Comparison of ENCODE assay signal across 10 cellular contexts in genomic region chr9:112546149-112547012, GRCh38. TPM values are rescaled to one million over a fixed set of nuclear protein-coding genes. Genes with fewer than 3 reads are reported as not detected.
DNase-seq lines count a peak whose midpoint lies in the region; ATAC-seq, FAIRE-seq and TF ChIP-seq lines count a peak whose summit lies in the region.
"Had no signal": no experiment of that assay in that cellular context is flagged by ENCODE, and none has a peak within 500 bp of the region (broad histone marks: within the 10 kb centered on the region; RNA-seq: fewer than 3 reads in every experiment).

No MANE protein-coding gene starts in this region.

- POLR2A ChIA-PET in GM12878 (lab: Charles Lee) = interaction anchor here (1.0 kb wide), 1 partner anchor 14 kb away, joined by 3 read pairs; no protein-coding TSS in a partner anchor

- H3K9ac ChIP-seq in GM23248 (no peak overlapping the region), GM12878 (ENCODE audit: control insufficient read depth, insufficient read depth, low read length) (no peak overlapping the region)

- no peak overlapping the region for H2AFZ ChIP-seq in GM23248
- H2AFZ ChIP-seq in GM12878 (ENCODE audit: control insufficient read depth, low read depth, low read length) = no peak overlapping the region; the same call in 1 of the 2 replicates

- peaks cover 7% of the 10 kb centered on the region for H3F3A ChIP-seq in GM23248 (ENCODE audit: insufficient read depth)

- H3K4me3 ChIP-seq in GM23248 (no peak overlapping the region), GM12878 (no peak overlapping the region), WERI-Rb-1 (ENCODE audit: low read depth, low read length) (no peak overlapping the region)
- H3K4me3 ChIP-seq: heart left ventricle had no signal

- TF ChIP-seq EP300 in GM12878 (IDR thresholded peaks at IDR 0.05; ENCODE audit: borderline replicate concordance in 1 of 2, control insufficient read depth in 1 of 2, low read depth in 2 of 2, low read length in 2 of 2) = no peak

- peaks cover 18 to 20% of the 10 kb centered on the region in 2 donors for H3K4me1 Mint-ChIP-seq in natural killer cell treated with Interleukin-12 subunit alpha and Interleukin-12 subunit beta and Interleukin-15 and Interleukin-18, amount 100 ng/mL, for 72 hours (ENCODE audit: low read depth in 2 of 2)

- peaks cover 46% of the 10 kb centered on the region for H3K4me1 ChIP-seq in GM23248 (ENCODE audit: insufficient read depth)
- no peaks in the 10 kb centered on the region for H3K4me1 ChIP-seq in GM12878 (ENCODE audit: control insufficient read depth, insufficient read depth, low read length)

- SMC1A ChIA-PET in GM12878 (lab: Charles Lee; ENCODE audit: uncharacterized antibody, unreplicated experiment) = no interaction called here

- intact Hi-C loops in GM12878 (cut with micrococcal nuclease; ENCODE audit: unreplicated experiment) = loop anchor here (5.0 kb wide), 1 partner anchor 59 kb away; the partner anchor contains the start of gene KIAA1958

- H3K9me2 ChIP-seq in GM23248 (ENCODE audit: insufficient read depth) = no peaks in the 10 kb centered on the region; the same call in 1 of the 2 replicates

- H3K9me3 ChIP-seq in GM23248 (ENCODE audit: low read depth) (no peaks in the 10 kb centered on the region), GM12878 (replicated peaks; ENCODE audit: control insufficient read depth, insufficient read depth, low read length) (no peaks in the 10 kb centered on the region; the same call in 1 of the 3 replicates), WERI-Rb-1 (ENCODE audit: severe bottlenecking) (no peaks in the 10 kb centered on the region)
- H3K9me3 ChIP-seq: heart left ventricle had no signal

- peak overlapping the region; percentile 60 to 61 for H3K27ac Mint-ChIP-seq in natural killer cell treated with Interleukin-12 subunit alpha and Interleukin-12 subunit beta and Interleukin-15 and Interleukin-18, amount 100 ng/mL, for 72 hours

- peak overlapping the region; percentile 1 for H3K4me2 ChIP-seq in GM23248 (ENCODE audit: unreplicated experiment)
- no peak overlapping the region for H3K4me2 ChIP-seq in GM12878 (ENCODE audit: control insufficient read depth, insufficient read depth)

- H3K27me3 ChIP-seq in GM23248 (replicated peaks; ENCODE audit: insufficient read depth) (no peaks in the 10 kb centered on the region), GM12878 (replicated peaks in 1 of 2; ENCODE audit: control insufficient read depth in 2 of 2, insufficient read depth in 2 of 2, low read length in 1 of 2) (no peaks in the 10 kb centered on the region), WERI-Rb-1 (ENCODE audit: insufficient read depth, low read depth, severe bottlenecking) (no peaks in the 10 kb centered on the region)
- H3K27me3 ChIP-seq: heart left ventricle had no signal

- H4K20me1 ChIP-seq in GM23248 (ENCODE audit: insufficient read depth) = no peaks in the 10 kb centered on the region
- H4K20me1 ChIP-seq in GM12878 (ENCODE audit: control insufficient read depth, insufficient read depth) = 0 out of 2 replicates have a peak, but pooled peaks cover 3% of the 10 kb centered on the region

- peak; percentile 61 for DNase-seq in GM23248
- peak; percentile 80 for DNase-seq in M059J (ENCODE audit: low read depth)
- DNase-seq in GM12878 (ENCODE audit: low read depth, low spot score) = no peak
- no peak for DNase-seq in natural killer cell treated with Interleukin-12 subunit alpha and Interleukin-12 subunit beta and Interleukin-15 and Interleukin-18, amount 100 ng/mL, for 72 hours (ENCODE audit: low spot score)
- DNase-seq in WERI-Rb-1 = no peak
- no peak for DNase-seq in A172 (ENCODE audit: low spot score)
- DNase-seq: heart left ventricle, SHP77 had no signal

- H3K4me3 Mint-ChIP-seq in natural killer cell treated with Interleukin-12 subunit alpha and Interleukin-12 subunit beta and Interleukin-15 and Interleukin-18, amount 100 ng/mL, for 72 hours = peak overlapping the region; percentile 61

- H3K79me2 ChIP-seq in GM23248 (ENCODE audit: insufficient read depth) = peaks cover 97% of the 10 kb centered on the region
- H3K79me2 ChIP-seq in GM12878 (ENCODE audit: control insufficient read depth, insufficient read depth, low read length) = no peaks in the 10 kb centered on the region; the same call in 1 of the 2 replicates

- RAD21 ChIA-PET in GM12878 (lab: Charles Lee; ENCODE audit: unreplicated experiment) = no interaction called here

- in situ Hi-C loops in GM23248 (cut with MboI) = no loop called here
- in situ Hi-C loops in GM12878 (cut with MboI) = no loop called here

- BruUV-seq in GM12878 (replicated peaks; lab: Mats Ljungman, UMichigan) = no TSS peak

- WGBS in GM23248 (ENCODE audit: low coverage in 1 of 2, low lambda C conversion rate in 2 of 2, missing lambda C conversion rate in 2 of 2), 2 experiments = 69 to 72% methylated on average over 4 of the region's 4 CpGs
- WGBS in GM12878 (ENCODE audit: insufficient coverage, insufficient replicate concordance, low lambda C conversion rate, missing lambda C conversion rate) = 59% methylated on average over 4 of the region's 4 CpGs

- ATAC-seq in GM12878 = peak; percentile 86
- peak; percentile 87 to 89 for ATAC-seq in natural killer cell treated with Interleukin-12 subunit alpha and Interleukin-12 subunit beta and Interleukin-15 and Interleukin-18, amount 100 ng/mL, for 72 hours
- no peak for ATAC-seq in GM21447 (IDR thresholded peaks at IDR 0.05; ENCODE audit: unreplicated experiment)
- no peak for ATAC-seq in HG03045 (IDR thresholded peaks at IDR 0.05; ENCODE audit: unreplicated experiment)
- ATAC-seq: heart left ventricle had no signal

- no peak for TF ChIP-seq CTCF in GM12878 (IDR thresholded peaks at IDR 0.05 in 2 of 3, conservative IDR thresholded peaks at IDR 0.05 in 1 of 3; ENCODE audit: control insufficient read depth in 2 of 3, extremely low read depth in 1 of 3, insufficient read depth in 1 of 3, low read depth in 3 of 3, low read length in 3 of 3)
- no peak for TF ChIP-seq CTCF in WERI-Rb-1 (IDR thresholded peaks at IDR 0.05; ENCODE audit: low read depth, low read length)

- peaks cover 5% of the 10 kb centered on the region for H3K36me3 Mint-ChIP-seq in natural killer cell treated with Interleukin-12 subunit alpha and Interleukin-12 subunit beta and Interleukin-15 and Interleukin-18, amount 100 ng/mL, for 72 hours

- CTCF ChIA-PET in GM12878 (lab: Yijun Ruan, JAX) = interaction anchor here (0.6 kb wide), 1 partner anchor 1457 kb away, joined by 3 read pairs; no protein-coding TSS in a partner anchor

- H3K27ac ChIP-seq in GM23248 (no peak overlapping the region), GM12878 (ENCODE audit: control insufficient read depth, insufficient read depth) (no peak overlapping the region), WERI-Rb-1 (no peak overlapping the region)

- no peak for TF ChIP-seq POLR2A in GM12878 (IDR thresholded peaks at IDR 0.05; ENCODE audit: low read depth, low read length)

- no peak for TF ChIP-seq RAD21 in GM12878 (IDR thresholded peaks at IDR 0.05; ENCODE audit: insufficient read depth, low read depth, low read length)

- no peaks in the 10 kb centered on the region for H3K27me3 Mint-ChIP-seq in natural killer cell treated with Interleukin-12 subunit alpha and Interleukin-12 subunit beta and Interleukin-15 and Interleukin-18, amount 100 ng/mL, for 72 hours

- no peaks in the 10 kb centered on the region for H3K36me3 ChIP-seq in GM23248 (ENCODE audit: low read depth)
- H3K36me3 ChIP-seq in GM12878 (ENCODE audit: control insufficient read depth in 2 of 2, insufficient read depth in 2 of 2, low read length in 1 of 2) = no peaks in the 10 kb centered on the region
- H3K36me3 ChIP-seq in WERI-Rb-1 = no peaks in the 10 kb centered on the region
- H3K36me3 ChIP-seq: heart left ventricle had no signal

- peaks cover 3% of the 10 kb centered on the region for H3K9me3 Mint-ChIP-seq in natural killer cell treated with Interleukin-12 subunit alpha and Interleukin-12 subunit beta and Interleukin-15 and Interleukin-18, amount 100 ng/mL, for 72 hours

- FAIRE-seq in GM12878 (lab: Jason Lieb, UNC) = no peak

TF ChIP-seq in GM12878, 131 proteins besides CTCF, POLR2A, EP300 and RAD21 (continues in another document):
- TF ChIP-seq SIN3A (IDR thresholded peaks at IDR 0.05; ENCODE audit: low read depth, low read length) (no peak), ZNF207 (IDR thresholded peaks at IDR 0.05; ENCODE audit: borderline replicate concordance) (no peak), NR2F1 (conservative IDR thresholded peaks at IDR 0.05) (peak; percentile 52), ZNF384 (IDR thresholded peaks at IDR 0.05; ENCODE audit: borderline replicate concordance, low read depth, low read length) (no peak), CREB1 (IDR thresholded peaks at IDR 0.05; ENCODE audit: low read depth) (no peak), CBFB (IDR thresholded peaks at IDR 0.05; ENCODE audit: low read depth) (no peak), SRF (IDR thresholded peaks at IDR 0.05; ENCODE audit: low read depth in 2 of 2, low read length in 2 of 2) (0 out of 4 replicates have a peak, but pooled peaks of 1 of the 2 experiments have one; percentile 72), ASH2L (IDR thresholded peaks at IDR 0.05; ENCODE audit: borderline replicate concordance, low read depth) (no peak)

RNA-seq across cellular contexts. Expression of gene KIAA1958, which starts 59.8 kb away (rescaled TPM):
- total RNA-seq in GM23248 (2014; rRNA removed; shearing (Covaris generic)) = 4.7 and 7.7 TPM in 2 replicates
- polyA plus RNA-seq in GM23248 (2016; fragmentation: Nextera tagmentation; extraction: Ambion mirVana) (7.2 and 7.8 TPM in 2 replicates), GM12878 (2011; rRNA removed) (3.8 and 4.4 TPM in 2 replicates), GM12878 (2014; fragmentation: Illumina TruSeq; extraction: Trizol) (5.6 and 6.5 TPM in 2 replicates), GM12878 (2014; fragmentation: Nextera tagmentation; extraction: Ambion mirVana) (under 1 TPM; 0.53 to 0.80 TPM), GM12878 (2014; rRNA removed) (2.4 and 2.5 TPM in 2 replicates), GM12878 (2016; fragmentation: Nextera tagmentation; extraction: Ambion mirVana) (1 to 10 TPM; 2.8 to 4.6 TPM)
- total RNA-seq in M059J (2014; rRNA removed; shearing (Covaris generic)) = 2.9 and 6.0 TPM in 2 replicates
- 21.2 and 21.8 TPM in 2 replicates for total RNA-seq in GM12878 (2013; cell fraction: nucleolus; rRNA removed)
- total RNA-seq in GM12878 (2014; rRNA removed) (3.5 TPM in 2 replicates), GM12878 (2014; rRNA removed; fragmentation: Illumina TruSeq; extraction: Trizol) (4.7 and 4.9 TPM in 2 replicates), GM12878 (2021) (7.3 and 8.7 TPM in 2 replicates)
- polyA plus RNA-seq in GM12878 (2011; ENCODE audit: low read depth) = 2.4 TPM
- polyA plus RNA-seq in GM12878 (2011; cell fraction: cytosol; rRNA removed) = 4.3 and 5.9 TPM in 2 replicates
- 6.0 and 7.4 TPM in 2 replicates for polyA plus RNA-seq in GM12878 (2011; cell fraction: nucleus; rRNA removed)
- 3.1 and 3.5 TPM in 2 replicates for polyA plus RNA-seq in GM12878 (2012)
- polyA minus RNA-seq in GM12878 (2011; rRNA and poly(A)+ RNA removed) = 24.6 and 36.5 TPM in 2 replicates
- 8.2 and 10.9 TPM in 2 replicates for polyA minus RNA-seq in GM12878 (2011; cell fraction: cytosol; rRNA and poly(A)+ RNA removed)
- polyA minus RNA-seq in GM12878 (2011; cell fraction: nucleus; rRNA and poly(A)+ RNA removed) = 12.3 and 19.9 TPM in 2 replicates
- 10 to 100 TPM in 1 of 2 donors, 1 to 10 TPM in 1; 3.5 to 14.6 TPM for total RNA-seq in natural killer cell treated with Interleukin-12 subunit alpha and Interleukin-12 subunit beta and Interleukin-15 and Interleukin-18, amount 100 ng/mL, for 72 hours
- total RNA-seq in A172 (2014; rRNA removed; shearing (Covaris generic)) = 0.98 and 1.2 TPM in 2 replicates

Comparison
In these comparisons a context has a peak if more than half of its experiments do, and no peak if none do; other contexts are left out.
1. DNase-seq: peak in GM23248 (single experiment) and M059J (single experiment); none in GM12878 (single experiment), natural killer cell treated with Interleukin-12 subunit alpha and Interleukin-12 subunit beta and Interleukin-15 and Interleukin-18, amount 100 ng/mL, for 72 hours (single experiment), WERI-Rb-1 (single experiment) and A172 (single experiment).
2. ATAC-seq: peak in GM12878 (single experiment) and natural killer cell treated with Interleukin-12 subunit alpha and Interleukin-12 subunit beta and Interleukin-15 and Interleukin-18, amount 100 ng/mL, for 72 hours (2 of 2); none in GM21447 (single experiment) and HG03045 (single experiment).